ENCODE assay signal across 9 cellular contexts in the genomic region with DNA sequence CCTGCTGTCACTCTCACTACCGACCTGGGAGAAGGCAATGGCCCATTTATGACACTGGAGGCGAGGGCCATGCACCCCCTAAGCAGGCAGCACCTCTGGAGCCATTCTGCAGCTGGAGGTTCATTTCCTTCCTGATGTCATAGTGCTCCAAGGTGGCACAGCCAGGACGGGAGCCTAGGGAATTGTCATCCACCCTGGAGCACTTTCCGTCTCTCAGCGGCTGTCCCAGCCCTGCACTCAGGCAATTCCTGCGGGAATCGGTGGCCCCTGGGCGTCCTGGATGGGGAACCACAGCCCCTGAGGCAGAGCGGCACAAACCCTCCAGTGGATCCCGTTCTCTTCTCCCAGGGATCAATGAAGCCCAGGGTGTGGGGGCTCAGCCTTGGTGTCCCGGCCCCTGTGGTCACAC. TPM values are rescaled to one million over a fixed set of nuclear protein-coding genes. Genes with fewer than 3 reads are reported as not detected.
DNase-seq lines count a peak whose midpoint lies in the region; ATAC-seq, FAIRE-seq and TF ChIP-seq lines count a peak whose summit lies in the region.
"Not testable (repeated sequence)": the region's sequence is repeated elsewhere in the genome, so short reads cannot be mapped to it uniquely, and the experiment has no call there.
"Had no signal": no experiment of that assay in that cellular context is flagged by ENCODE, and none has a peak within 500 bp of the region (broad histone marks: within the 10 kb centered on the region; RNA-seq: fewer than 3 reads in every experiment).

No MANE protein-coding gene starts in this region.

- H3K36me3 ChIP-seq in BE2C; Panc1 (ENCODE audit: control insufficient read depth, insufficient read depth, low read length); K562 (ENCODE audit: control insufficient read depth, insufficient read depth, low read length); endothelial cell of umbilical vein (ENCODE audit: control insufficient read depth in 2 of 2, extremely low read depth in 1 of 2, insufficient read depth in 2 of 2, low read length in 2 of 2); right lobe of liver; neural progenitor cell: not testable (repeated sequence)

- H4K20me1 ChIP-seq in K562 (replicated peaks; ENCODE audit: control insufficient read depth, insufficient read depth, low read length); endothelial cell of umbilical vein (replicated peaks; ENCODE audit: control insufficient read depth, extremely low read depth, insufficient read depth, low read length); neural progenitor cell (ENCODE audit: low read depth): not testable (repeated sequence)

- FAIRE-seq in K562 (lab: Jason Lieb, UNC); endothelial cell of umbilical vein (lab: Jason Lieb, UNC): not testable (repeated sequence)

- not testable (repeated sequence) for BruUV-seq in Panc1 (replicated peaks; lab: Mats Ljungman, UMichigan); K562 (replicated peaks; lab: Mats Ljungman, UMichigan); endothelial cell of umbilical vein (replicated peaks; lab: Mats Ljungman, UMichigan)

- H3K4me3 Mint-ChIP-seq in neural progenitor cell, result not testable (repeated sequence)

- TF ChIP-seq EP300 in K562 (IDR thresholded peaks at IDR 0.05; ENCODE audit: low read length), result not testable (repeated sequence)

- not testable (repeated sequence) for H3K4me2 ChIP-seq in K562 (ENCODE audit: insufficient read depth, low read length); endothelial cell of umbilical vein (ENCODE audit: insufficient read depth, low read length); neural progenitor cell

- not testable (repeated sequence) for H3K4me1 ChIP-seq in BE2C; Panc1 (ENCODE audit: control insufficient read depth, insufficient read depth, low read length); K562 (replicated peaks in 1 of 2; ENCODE audit: control insufficient read depth in 2 of 2, insufficient read depth in 2 of 2, low read length in 2 of 2); endothelial cell of umbilical vein (ENCODE audit: control insufficient read depth, extremely low read depth, insufficient read depth, low read length); right lobe of liver; neural progenitor cell

- not testable (repeated sequence) for H2AFZ ChIP-seq in K562 (ENCODE audit: low read depth, low read length); neural progenitor cell (replicated peaks)
- H2AFZ ChIP-seq in endothelial cell of umbilical vein (ENCODE audit: low read depth, low read length), result peak overlapping the region; percentile 65

- ATAC-seq in Panc1, result peak; percentile 89
- peak; percentile 60 for ATAC-seq in K562
- ATAC-seq in left cardiac atrium, result peak in 1 of 2 donors; percentile 56
- peak in 3 of 4 donors; percentile 13 to 33 (median 26) for ATAC-seq in right lobe of liver

- not testable (repeated sequence) for TF ChIP-seq RAD21 in K562 (CRISPR knock-in tag; conservative IDR thresholded peaks at IDR 0.05 in 1 of 2, IDR thresholded peaks at IDR 0.05 in 1 of 2)

- H3K9me3 ChIP-seq in BE2C; Panc1 (ENCODE audit: control insufficient read depth, insufficient read depth, low read depth, low read length); K562 (replicated peaks; ENCODE audit: control insufficient read depth, insufficient read depth, low read depth, low read length); endothelial cell of umbilical vein (replicated peaks; ENCODE audit: control insufficient read depth, insufficient read depth, low read length); right lobe of liver; neural progenitor cell (ENCODE audit: low read depth): not testable (repeated sequence)

- not testable (repeated sequence) for H3K9ac ChIP-seq in K562 (ENCODE audit: insufficient read depth in 1 of 2, low read depth in 2 of 2, low read length in 2 of 2); endothelial cell of umbilical vein (replicated peaks; ENCODE audit: extremely low read depth, insufficient read depth, low read length); neural progenitor cell

- not testable (repeated sequence) for H3K27me3 ChIP-seq in BE2C; Panc1 (ENCODE audit: control insufficient read depth, insufficient read depth, low read length); endothelial cell of umbilical vein (ENCODE audit: control insufficient read depth in 2 of 2, insufficient read depth in 2 of 2, low read length in 2 of 2); right lobe of liver; neural progenitor cell
- peaks cover 0 to 19% of the 10 kb centered on the region in 2 experiments; a peak in 3 of 5 replicates for H3K27me3 ChIP-seq in K562 (ENCODE audit: control insufficient read depth in 2 of 2, insufficient read depth in 2 of 2, low read length in 2 of 2)

- dilution Hi-C loops in endothelial cell of umbilical vein (cut with MboI; ENCODE audit: extremely low pct_ligation_motif_present, low sequenced_read_pairs), result not testable (repeated sequence)

- CTCF ChIA-PET in Panc1 (lab: Charles Lee); K562 (lab: Yijun Ruan, JAX; ENCODE audit: low intra/inter-chr PET ratio); endothelial cell of umbilical vein (lab: Charles Lee): not testable (repeated sequence)

- POLR2A ChIA-PET in Panc1 (lab: Charles Lee); K562 (lab: Yijun Ruan, JAX); endothelial cell of umbilical vein (lab: Charles Lee): not testable (repeated sequence)

- not testable (repeated sequence) for H3K4me3 ChIP-seq in BE2C (ENCODE audit: low read depth, low read length); K562; endothelial cell of umbilical vein (replicated peaks in 1 of 3; ENCODE audit: insufficient read depth in 1 of 3, low read depth in 1 of 3, low read length in 3 of 3); right lobe of liver; neural progenitor cell
- H3K4me3 ChIP-seq in Panc1 (ENCODE audit: low read depth in 2 of 2, low read length in 2 of 2), result 0 out of 4 replicates have a peak overlapping the region, but pooled peaks of 1 of the 2 experiments have one; percentile 7

- WGBS in K562 (ENCODE audit: insufficient coverage, low coverage, missing lambda C conversion rate), result 0% methylated on average over 8 of the region's 11 CpGs
- no CpG with 5 or more reads among the region's 11 CpGs for WGBS in right lobe of liver (ENCODE audit: insufficient coverage, low coverage, low lambda C conversion rate, missing lambda C conversion rate)

- in situ Hi-C loops in Panc1 (cut with HindIII; ENCODE audit: low pct_unique_long_range_greater_than_20kb, low sequenced_read_pairs), result not testable (repeated sequence)
- in situ Hi-C loops in K562 (cut with MboI), result loop anchor here (10.0 kb wide), 1 partner anchor 1465 kb away; no protein-coding TSS in a partner anchor

- H3K27me3 Mint-ChIP-seq in neural progenitor cell (ENCODE audit: insufficient read depth, low read depth), result not testable (repeated sequence)

- not testable (repeated sequence) for TF ChIP-seq CTCF in BE2C (IDR thresholded peaks at IDR 0.05; ENCODE audit: low read depth, low read length); Panc1 (IDR thresholded peaks at IDR 0.05); K562 (IDR thresholded peaks at IDR 0.05 in 2 of 3, conservative IDR thresholded peaks at IDR 0.05 in 1 of 3; ENCODE audit: insufficient read depth in 2 of 3, low read depth in 1 of 3, low read length in 3 of 3); endothelial cell of umbilical vein (IDR thresholded peaks at IDR 0.05; ENCODE audit: extremely low read depth in 1 of 2, insufficient read depth in 1 of 2, low read depth in 1 of 2, low read length in 2 of 2); right lobe of liver (IDR thresholded peaks at IDR 0.05); neural progenitor cell (IDR thresholded peaks at IDR 0.05)

- H3K27ac Mint-ChIP-seq in neural progenitor cell, result peak overlapping the region; percentile 76

- H3F3A ChIP-seq in neural progenitor cell (ENCODE audit: low read depth), result not testable (repeated sequence)

- not testable (repeated sequence) for H3K79me2 ChIP-seq in K562 (ENCODE audit: control insufficient read depth, insufficient read depth, low read length); endothelial cell of umbilical vein (ENCODE audit: control insufficient read depth, insufficient read depth, low read length); neural progenitor cell (ENCODE audit: low read depth)

- H3K36me3 Mint-ChIP-seq in neural progenitor cell, result not testable (repeated sequence)

- peak; percentile 37 for DNase-seq in BE2C
- DNase-seq in Panc1 (ENCODE audit: low read depth, low spot score); K562 (ENCODE audit: extremely low read depth in 1 of 4, low spot score in 3 of 4); endothelial cell of umbilical vein (ENCODE audit: low read depth, low spot score); right lobe of liver; neural progenitor cell (ENCODE audit: low spot score): not testable (repeated sequence)
- peak; percentile 27 for DNase-seq in left cardiac atrium

- not testable (repeated sequence) for H3K9me1 ChIP-seq in K562 (ENCODE audit: control insufficient read depth, insufficient read depth, low read length); endothelial cell of umbilical vein (replicated peaks; ENCODE audit: control insufficient read depth, extremely low read depth, insufficient read depth, low read length)

- H3K4me1 Mint-ChIP-seq in neural progenitor cell, result not testable (repeated sequence)

- H3K27ac ChIP-seq in Panc1 (ENCODE audit: low read length); K562 (ENCODE audit: extremely low read depth, low read depth, low read length); endothelial cell of umbilical vein (ENCODE audit: insufficient read depth, low read depth, low read length); right lobe of liver; neural progenitor cell: not testable (repeated sequence)

- not testable (repeated sequence) for H3K9me3 Mint-ChIP-seq in neural progenitor cell

- TF ChIP-seq POLR2A in K562 (conservative IDR thresholded peaks at IDR 0.05); endothelial cell of umbilical vein (IDR thresholded peaks at IDR 0.05; ENCODE audit: low read depth, low read length); right lobe of liver (IDR thresholded peaks at IDR 0.05): not testable (repeated sequence)

- intact Hi-C loops in Panc1 (cut with micrococcal nuclease; ENCODE audit: unreplicated experiment); K562 (cut with micrococcal nuclease); endothelial cell of umbilical vein (cut with micrococcal nuclease); left cardiac atrium (cut with DNase I); right lobe of liver (cut with DNase I): not testable (repeated sequence)

RNA-seq across cellular contexts. Expression of gene FZD9, which starts 23.5 kb away (rescaled TPM):
- polyA plus RNA-seq in BE2C (2012; ENCODE audit: insufficient read depth, insufficient read length, low read depth), result 0.68 TPM
- total RNA-seq in Panc1 (2021; ENCODE audit: unreplicated experiment), result 3.2 TPM
- 7.8 TPM for polyA plus RNA-seq in Panc1 (2012; ENCODE audit: insufficient read length)
- total RNA-seq in K562 (2011; cell fraction: chromatin; rRNA removed; ENCODE audit: low replicate concordance), result 0.28 and 2.8 TPM in 2 replicates
- 5.0 and 5.1 TPM in 2 replicates for total RNA-seq in K562 (2011; cell fraction: nucleolus; rRNA removed)
- 1.1 and 1.6 TPM in 2 replicates for total RNA-seq in K562 (2011; cell fraction: nucleoplasm; rRNA removed)
- 2.1 and 2.7 TPM in 2 replicates for total RNA-seq in K562 (2014; rRNA removed)
- total RNA-seq in K562 (2014; rRNA removed; fragmentation: Illumina TruSeq; extraction: Trizol), result 0.10 and 0.11 TPM in 2 replicates
- 0.33 and 0.34 TPM in 2 replicates for total RNA-seq in K562 (2015; rRNA removed; fragmentation: Illumina TruSeq; extraction: Trizol)
- 1.7 TPM in 2 replicates for total RNA-seq in K562 (2021)
- polyA plus RNA-seq in K562 (2011; rRNA removed), result 0.27 and 0.32 TPM in 2 replicates
- polyA plus RNA-seq in K562 (2011; cell fraction: cytosol; rRNA removed), result 0.44 and 2.1 TPM in 2 replicates
- polyA plus RNA-seq in K562 (2011; cell fraction: nucleus; rRNA removed), result 0.35 and 0.71 TPM in 2 replicates
- 0.32 and 0.55 TPM in 2 replicates for polyA plus RNA-seq in K562 (2012)
- polyA plus RNA-seq in K562 (2014; fragmentation: Illumina TruSeq; extraction: Trizol), result 0.07 and 0.33 TPM in 2 replicates
- polyA plus RNA-seq in K562 (2014; fragmentation: Nextera tagmentation; extraction: Ambion mirVana), result not detected
- 0.46 and 0.82 TPM in 2 replicates for polyA plus RNA-seq in K562 (2014; rRNA removed)
- polyA minus RNA-seq in K562 (2011; rRNA and poly(A)+ RNA removed), result 0.15 and 0.21 TPM in 2 replicates
- 0.91 and 0.95 TPM in 2 replicates for polyA minus RNA-seq in K562 (2011; cell fraction: cytosol; rRNA and poly(A)+ RNA removed)
- polyA minus RNA-seq in K562 (2011; cell fraction: nucleus; rRNA and poly(A)+ RNA removed), result 2.2 and 2.4 TPM in 2 replicates
- 0.75 and 0.90 TPM in 2 replicates for total RNA-seq in endothelial cell of umbilical vein
- 0.72 and 1.3 TPM in 2 replicates for polyA plus RNA-seq in endothelial cell of umbilical vein
- 0.34 and 0.45 TPM in 2 replicates for polyA plus RNA-seq in endothelial cell of umbilical vein (2011; cell fraction: cytosol; rRNA removed)
- polyA plus RNA-seq in endothelial cell of umbilical vein (2011; cell fraction: nucleus; rRNA removed), result 0.21 and 0.22 TPM in 2 replicates
- 0.31 and 0.89 TPM in 2 replicates for polyA plus RNA-seq in endothelial cell of umbilical vein (2012)
- 0.53 and 0.58 TPM in 2 replicates for polyA minus RNA-seq in endothelial cell of umbilical vein
- 0.41 TPM for polyA minus RNA-seq in endothelial cell of umbilical vein (2011; cell fraction: cytosol; rRNA and poly(A)+ RNA removed)
- polyA minus RNA-seq in endothelial cell of umbilical vein (2011; cell fraction: nucleus; rRNA and poly(A)+ RNA removed), result 0.19 and 0.67 TPM in 2 replicates
- total RNA-seq in left cardiac atrium, result under 1 TPM; 0.21 to 0.41 TPM
- total RNA-seq in right lobe of liver, result under 1 TPM in 2 of 6 experiments, not detected in 4; 0.09 to 0.27 TPM
- total RNA-seq in neural progenitor cell (ENCODE audit: low replicate concordance), result 1.1 and 5.8 TPM in 2 replicates
- total RNA-seq: CD4-positive, CD25-positive, alpha-beta regulatory T cell; G401 had no signal
